ENCODE assay signal across 16 cellular contexts in genomic region chr20:10063482-10063881, GRCh38. TPM values are rescaled to one million over a fixed set of nuclear protein-coding genes. Genes with fewer than 3 reads are reported as not detected.
DNase-seq lines count a peak whose midpoint lies in the region; ATAC-seq and TF ChIP-seq lines count a peak whose summit lies in the region.
"Had no signal": no experiment of that assay in that cellular context is flagged by ENCODE, and none has a peak within 500 bp of the region (broad histone marks: within the 10 kb centered on the region; RNA-seq: fewer than 3 reads in every experiment).

No MANE protein-coding gene starts in this region.

- H3K4me1 ChIP-seq in neural progenitor cell, result no peaks in the 10 kb centered on the region

- H3K79me2 ChIP-seq in neural progenitor cell (ENCODE audit: low read depth), result no peaks in the 10 kb centered on the region

- no peaks in the 10 kb centered on the region for H3K9me3 ChIP-seq in neural progenitor cell (ENCODE audit: low read depth)

- H3K27ac Mint-ChIP-seq in WTC11 (no peak overlapping the region), neural progenitor cell (no peak overlapping the region)
- no peak overlapping the region for H3K27ac Mint-ChIP-seq in activated naive CD8-positive, alpha-beta T cell treated with anti-CD3 and anti-CD28 coated beads, Interleukin-2, amount 50 U/mL, for 24 hours
- no peak overlapping the region for H3K27ac Mint-ChIP-seq in activated naive CD8-positive, alpha-beta T cell treated with anti-CD3 and anti-CD28 coated beads for 36 hours
- H3K27ac Mint-ChIP-seq: CD4-positive, alpha-beta memory T cell had no signal

- ATAC-seq in WTC11, result no peak
- no peak for ATAC-seq in activated naive CD8-positive, alpha-beta T cell treated with anti-CD3 and anti-CD28 coated beads, Interleukin-2, amount 50 U/mL, for 24 hours

- no peaks in the 10 kb centered on the region for H4K20me1 ChIP-seq in neural progenitor cell (ENCODE audit: low read depth)

- H3K4me3 Mint-ChIP-seq in WTC11 (no peak overlapping the region), neural progenitor cell (no peak overlapping the region)
- H3K4me3 Mint-ChIP-seq in activated naive CD8-positive, alpha-beta T cell treated with anti-CD3 and anti-CD28 coated beads, Interleukin-2, amount 50 U/mL, for 24 hours, result no peak overlapping the region
- no peak overlapping the region for H3K4me3 Mint-ChIP-seq in activated naive CD8-positive, alpha-beta T cell treated with anti-CD3 and anti-CD28 coated beads for 36 hours
- H3K4me3 Mint-ChIP-seq: CD4-positive, alpha-beta memory T cell had no signal

- H3K4me1 Mint-ChIP-seq in WTC11 (peaks cover 15% of the 10 kb centered on the region), neural progenitor cell (peaks cover 3% of the 10 kb centered on the region)
- peaks cover 3% of the 10 kb centered on the region for H3K4me1 Mint-ChIP-seq in activated naive CD8-positive, alpha-beta T cell treated with anti-CD3 and anti-CD28 coated beads, Interleukin-2, amount 50 U/mL, for 24 hours
- H3K4me1 Mint-ChIP-seq in activated naive CD8-positive, alpha-beta T cell treated with anti-CD3 and anti-CD28 coated beads for 36 hours, result no peaks in the 10 kb centered on the region
- H3K4me1 Mint-ChIP-seq: CD4-positive, alpha-beta memory T cell had no signal

- no peak overlapping the region for H3K4me2 ChIP-seq in neural progenitor cell

- no peaks in the 10 kb centered on the region for H3K27me3 ChIP-seq in neural progenitor cell

- H3K4me3 ChIP-seq in neural progenitor cell, result no peak overlapping the region

- peak overlapping the region; percentile 44 for H2AFZ ChIP-seq in neural progenitor cell (replicated peaks)

- H3K36me3 Mint-ChIP-seq in WTC11 (no peaks in the 10 kb centered on the region), neural progenitor cell (no peaks in the 10 kb centered on the region)
- no peaks in the 10 kb centered on the region for H3K36me3 Mint-ChIP-seq in activated naive CD8-positive, alpha-beta T cell treated with anti-CD3 and anti-CD28 coated beads, Interleukin-2, amount 50 U/mL, for 24 hours (ENCODE audit: low read depth)
- H3K36me3 Mint-ChIP-seq in activated naive CD8-positive, alpha-beta T cell treated with anti-CD3 and anti-CD28 coated beads for 36 hours, result no peaks in the 10 kb centered on the region
- H3K36me3 Mint-ChIP-seq: CD4-positive, alpha-beta memory T cell had no signal

- no peak overlapping the region for H3K9ac ChIP-seq in neural progenitor cell

- POLR2A ChIA-PET in WTC11 (lab: Charles Lee), result no interaction called here

- DNase-seq in NCI-H345 (lab: John Stamatoyannopoulos, UW) (peak; percentile 47), WTC11 (ENCODE audit: low spot score) (no peak), neural progenitor cell (ENCODE audit: low spot score) (peak; percentile 16), occipital lobe (lab: John Stamatoyannopoulos, UW) (no peak)
- DNase-seq in activated naive CD8-positive, alpha-beta T cell treated with anti-CD3 and anti-CD28 coated beads, Interleukin-2, amount 50 U/mL, for 24 hours, result no peak
- DNase-seq in activated naive CD8-positive, alpha-beta T cell treated with anti-CD3 and anti-CD28 coated beads for 36 hours, result no peak
- DNase-seq: C1 segment of cervical spinal cord; Calu3; CD4-positive, alpha-beta memory T cell; COR-L47; DMS53; DMS79 treated with DMSO at 0.1 percent for 48 hours; GF-D8; GOT3; H7; HCEC 1CT had no signal

- CTCF ChIA-PET in WTC11 (lab: Charles Lee), result interaction anchor here (1.0 to 1.2 kb wide), 2 partner anchors 13 to 15 kb away, joined by 3 read pairs; no protein-coding TSS in a partner anchor

- H3F3A ChIP-seq in neural progenitor cell (ENCODE audit: low read depth), result no peaks in the 10 kb centered on the region

- no peaks in the 10 kb centered on the region for H3K27me3 Mint-ChIP-seq in WTC11 (ENCODE audit: low read depth)
- no peaks in the 10 kb centered on the region for H3K27me3 Mint-ChIP-seq in neural progenitor cell (ENCODE audit: insufficient read depth, low read depth)
- peaks cover 26% of the 10 kb centered on the region for H3K27me3 Mint-ChIP-seq in activated naive CD8-positive, alpha-beta T cell treated with anti-CD3 and anti-CD28 coated beads, Interleukin-2, amount 50 U/mL, for 24 hours
- peaks cover 17% of the 10 kb centered on the region for H3K27me3 Mint-ChIP-seq in activated naive CD8-positive, alpha-beta T cell treated with anti-CD3 and anti-CD28 coated beads for 36 hours

- H3K9me3 Mint-ChIP-seq in WTC11, result peaks cover 4% of the 10 kb centered on the region; the same call in 1 of the 2 replicates
- peaks cover 1% of the 10 kb centered on the region for H3K9me3 Mint-ChIP-seq in neural progenitor cell
- H3K9me3 Mint-ChIP-seq in activated naive CD8-positive, alpha-beta T cell treated with anti-CD3 and anti-CD28 coated beads, Interleukin-2, amount 50 U/mL, for 24 hours, result no peaks in the 10 kb centered on the region
- H3K9me3 Mint-ChIP-seq in activated naive CD8-positive, alpha-beta T cell treated with anti-CD3 and anti-CD28 coated beads for 36 hours, result no peaks in the 10 kb centered on the region
- H3K9me3 Mint-ChIP-seq: CD4-positive, alpha-beta memory T cell had no signal

- TF ChIP-seq CTCF in WTC11 (IDR thresholded peaks at IDR 0.05), result no peak
- TF ChIP-seq CTCF in neural progenitor cell (IDR thresholded peaks at IDR 0.05), result no peak

- H3K27ac ChIP-seq in neural progenitor cell, result no peak overlapping the region

- no peaks in the 10 kb centered on the region for H3K36me3 ChIP-seq in neural progenitor cell

TF ChIP-seq in WTC11, 78 proteins besides CTCF, POLR2A, EP300 and RAD21:
- TF ChIP-seq MYBL2 (CRISPR knock-in tag; IDR thresholded peaks at IDR 0.05) (no peak), ZNF423 (CRISPR knock-in tag; IDR thresholded peaks at IDR 0.05) (peak; percentile 81)

RNA-seq across cellular contexts. Expression of gene ANKEF1, which starts 28.7 kb away (rescaled TPM):
- total RNA-seq in WTC11 (2021) (7.1 to 10.3 TPM (median 10.3 TPM) in 3 replicates), neural progenitor cell (ENCODE audit: low replicate concordance) (4.2 and 8.3 TPM in 2 replicates), occipital lobe (2.7 TPM)
- total RNA-seq in activated naive CD8-positive, alpha-beta T cell treated with anti-CD3 and anti-CD28 coated beads for 36 hours, result 1 to 10 TPM; 3.5 to 3.6 TPM

Comparison
In these comparisons a context has a peak if more than half of its experiments do, and no peak if none do; other contexts are left out.
1. DNase-seq: peak in NCI-H345 (single experiment) and neural progenitor cell (single experiment); none in WTC11 (single experiment), activated naive CD8-positive, alpha-beta T cell treated with anti-CD3 and anti-CD28 coated beads, Interleukin-2, amount 50 U/mL, for 24 hours (single experiment), activated naive CD8-positive, alpha-beta T cell treated with anti-CD3 and anti-CD28 coated beads for 36 hours (single experiment) and occipital lobe (single experiment).